Comparison of ENCODE assay signal across 17 cellular contexts in genomic region chr5:55519001-55519400, GRCh38.
"Had no signal": no experiment of that assay in that cellular context is flagged by ENCODE, and none has a peak within 500 bp of the region (broad histone marks: within the 10 kb centered on the region; RNA-seq: fewer than 3 reads in every experiment).

No MANE protein-coding gene starts in this region.

- H3K36me3 Mint-ChIP-seq: activated naive CD4-positive, alpha-beta T cell treated with anti-CD3 and anti-CD28 coated beads, Interleukin-2, amount 50 U/mL, for 72 hours had no signal

- H3K36me3 ChIP-seq: esophagus squamous epithelium, thyroid gland had no signal

- H3K27ac Mint-ChIP-seq: activated CD4-positive, alpha-beta T cell treated with anti-CD3 and anti-CD28 coated beads, Interleukin-2, amount 10 ng/mL, durations not matched to agents 7 days and 5 days; activated naive CD4-positive, alpha-beta T cell treated with anti-CD3 and anti-CD28 coated beads, Interleukin-2, amount 50 U/mL, for 72 hours; activated T-cell treated with anti-CD3 and anti-CD28 coated beads, Interleukin-2, amount 50 U/mL, for 72 hours; stimulated activated memory B cell treated with anti-CD40 and anti-IgM and Interleukin-4, amounts not matched to agents 10 μg/mL and 1 μg/mL and 100 μg/mL, for 72 hours had no signal

- H3K27ac ChIP-seq: coronary artery, esophagus squamous epithelium, parathyroid adenoma, thyroid gland had no signal

- H2AFZ ChIP-seq: parathyroid adenoma had no signal

- DNase-seq: activated CD4-positive, alpha-beta T cell treated with anti-CD3 and anti-CD28 coated beads, Interleukin-2, amount 10 ng/mL, durations not matched to agents 7 days and 5 days; activated CD8-positive, alpha-beta memory T cell treated with anti-CD3 and anti-CD28 coated beads, Interleukin-2, amount 50 U/mL, for 48 hours; activated gamma-delta T cell; activated T-cell treated with anti-CD3 and anti-CD28 coated beads, Interleukin-2, amount 50 U/mL, for 72 hours; caudate nucleus; esophagus squamous epithelium; hippocampal formation; retina; stimulated activated CD4-positive, alpha-beta T cell treated with anti-CD3 and anti-CD28 coated beads, Interleukin-2, amount 100 ng/mL, for 48 hours; T-helper 2 cell; thyroid gland had no signal

- H3K4me3 ChIP-seq: coronary artery, esophagus squamous epithelium, thyroid gland had no signal

- H3K4me3 Mint-ChIP-seq: activated CD4-positive, alpha-beta T cell treated with anti-CD3 and anti-CD28 coated beads, Interleukin-2, amount 10 ng/mL, durations not matched to agents 7 days and 5 days; activated T-cell treated with anti-CD3 and anti-CD28 coated beads, Interleukin-2, amount 50 U/mL, for 72 hours; stimulated activated memory B cell treated with anti-CD40 and anti-IgM and Interleukin-4, amounts not matched to agents 10 μg/mL and 1 μg/mL and 100 μg/mL, for 72 hours had no signal

- H3K27me3 Mint-ChIP-seq: activated CD4-positive, alpha-beta T cell treated with anti-CD3 and anti-CD28 coated beads, Interleukin-2, amount 10 ng/mL, durations not matched to agents 7 days and 5 days; stimulated activated memory B cell treated with anti-CD40 and anti-IgM and Interleukin-4, amounts not matched to agents 10 μg/mL and 1 μg/mL and 100 μg/mL, for 72 hours had no signal

- H3K9me3 Mint-ChIP-seq: activated CD4-positive, alpha-beta T cell treated with anti-CD3 and anti-CD28 coated beads, Interleukin-2, amount 10 ng/mL, durations not matched to agents 7 days and 5 days; activated T-cell treated with anti-CD3 and anti-CD28 coated beads, Interleukin-2, amount 50 U/mL, for 72 hours; stimulated activated memory B cell treated with anti-CD40 and anti-IgM and Interleukin-4, amounts not matched to agents 10 μg/mL and 1 μg/mL and 100 μg/mL, for 72 hours had no signal

- H3K9me3 ChIP-seq: esophagus squamous epithelium, thyroid gland had no signal

- H3K27me3 ChIP-seq: esophagus squamous epithelium, thyroid gland had no signal

- FAIRE-seq: TTC549, urothelium cell line had no signal

- H3K9ac ChIP-seq: parathyroid adenoma had no signal

- ATAC-seq: activated naive CD4-positive, alpha-beta T cell treated with anti-CD3 and anti-CD28 coated beads, Interleukin-2, amount 50 U/mL, for 72 hours; activated T-cell treated with anti-CD3 and anti-CD28 coated beads, Interleukin-2, amount 50 U/mL, for 72 hours; stimulated activated memory B cell treated with anti-CD40 and anti-IgM and Interleukin-4, amounts not matched to agents 10 μg/mL and 1 μg/mL and 100 μg/mL, for 72 hours had no signal
